ENCODE assay signal across 36 cellular contexts in genomic region chrX:31006027-31006426, GRCh38.
"Had no signal": no experiment of that assay in that cellular context is flagged by ENCODE, and none has a peak within 500 bp of the region (broad histone marks: within the 10 kb centered on the region; RNA-seq: fewer than 3 reads in every experiment).

No MANE protein-coding gene starts in this region.

- H3K9me3 ChIP-seq: ascending aorta had no signal

- H3K27me3 ChIP-seq: ascending aorta, cardiac muscle cell had no signal

- H3K27ac ChIP-seq: ascending aorta, cardiac muscle cell, VCaP had no signal

- H3K4me1 ChIP-seq: ascending aorta had no signal

- H3K27ac Mint-ChIP-seq: activated B cell treated with CpG ODN at 0.5 μM for 24 hours; activated CD4-positive, alpha-beta memory T cell treated with anti-CD3 and anti-CD28 coated beads for 36 hours; activated CD4-positive, alpha-beta T cell treated with anti-CD3 and anti-CD28 coated beads, Interleukin-2, amount 10 ng/mL, durations not matched to agents 24 days and 14 days; activated CD8-positive, alpha-beta T cell treated with anti-CD3 and anti-CD28 coated beads for 36 hours; activated naive CD4-positive, alpha-beta T cell treated with anti-CD3 and anti-CD28 coated beads, Interleukin-2, amount 10 ng/mL, durations not matched to agents 7 days and 5 days; activated naive CD4-positive, alpha-beta T cell treated with anti-CD3 and anti-CD28 coated beads, Interleukin-2, amount 50 U/mL, for 24 hours; activated naive CD8-positive, alpha-beta T cell; activated naive CD8-positive, alpha-beta T cell treated with anti-CD3 and anti-CD28 coated beads, Interleukin-2, amount 10 ng/mL, durations not matched to agents 7 days and 5 days; activated naive CD8-positive, alpha-beta T cell treated with anti-CD3 and anti-CD28 coated beads, Interleukin-2, amount 50 U/mL, for 24 hours; activated T-cell treated with anti-CD3 and anti-CD28 coated beads, Interleukin-2, amount 50 U/mL, for 24 hours; activated T-helper 1 cell treated with anti-CD3 and anti-CD28 coated beads, Interleukin-12 subunit alpha, Interleukin-12 subunit beta, Interleukin-2, Interleukin-4 antibody, amounts not matched to agents 30 ng/mL and 10 ng/mL and 1 ng/mL, durations not matched to agents 14 hours and 24 hours and 36 hours; activated T-helper 2 cell treated with anti-CD3 and anti-CD28 coated beads, Interferon-gamma antibody, Interleukin-2, Interleukin-4, amounts not matched to agents 10 μg/mL and 5 μg/mL and 100 μg/mL, durations not matched to agents 14 hours and 24 hours and 36 hours; brain; T-helper 1 cell treated with Interleukin-12 subunit alpha and Interleukin-12 subunit beta and Interleukin-4 antibody, amounts not matched to agents 30 μg/mL and 1 μg/mL, for 36 hours; T-helper 2 cell treated with Interferon-gamma antibody and Interleukin-4, amounts not matched to agents 5 μg/mL and 100 μg/mL, for 36 hours had no signal

- DNase-seq: activated B cell treated with CpG ODN at 0.5 μM for 24 hours; activated CD4-positive, alpha-beta memory T cell treated with anti-CD3 and anti-CD28 coated beads for 36 hours; activated CD4-positive, alpha-beta T cell treated with anti-CD3 and anti-CD28 coated beads for 4 hours; activated CD4-positive, alpha-beta T cell treated with anti-CD3 and anti-CD28 coated beads, Interleukin-2, amount 10 ng/mL, durations not matched to agents 24 days and 14 days; activated CD4-positive, alpha-beta T cell treated with anti-CD3 and anti-CD28 coated beads, Interleukin-2, amount 50 U/mL, for 1 hour; activated CD4-positive, alpha-beta T cell treated with anti-CD3 and anti-CD28 coated beads, Interleukin-2, amount 50 U/mL, for 4 hours; activated CD4-positive, CD25-positive, alpha-beta regulatory T cell treated with anti-CD3 and anti-CD28 coated beads, Interleukin-2, amount 50 U/mL, for 72 hours; activated CD8-positive, alpha-beta memory T cell treated with anti-CD3 and anti-CD28 coated beads, Interleukin-2, amount 50 U/mL, for 4 hours; activated CD8-positive, alpha-beta T cell treated with anti-CD3 and anti-CD28 coated beads for 36 hours; activated effector memory CD4-positive, alpha-beta T cell treated with Interleukin-2 at 50 U/mL for 16 hours; activated gamma-delta T cell; activated naive CD4-positive, alpha-beta T cell treated with anti-CD3 and anti-CD28 coated beads, Interleukin-2, amount 10 ng/mL, durations not matched to agents 7 days and 5 days; activated naive CD4-positive, alpha-beta T cell treated with Interleukin-2 at 50 U/mL for 16 hours; activated naive CD8-positive, alpha-beta T cell treated with anti-CD3 and anti-CD28 coated beads, Interleukin-2, amount 10 ng/mL, durations not matched to agents 7 days and 5 days; activated naive CD8-positive, alpha-beta T cell treated with anti-CD3 and anti-CD28 coated beads, Interleukin-2, amount 50 U/mL, for 24 hours; activated T-cell treated with anti-CD3 and anti-CD28 coated beads for 4 hours; activated T-cell treated with anti-CD3 and anti-CD28 coated beads, Interleukin-2, amount 50 U/mL, for 24 hours; activated T-cell treated with anti-CD3 and anti-CD28 coated beads, Interleukin-2, amount 50 U/mL, for 48 hours; amygdala; anterior cingulate cortex; caudate nucleus; cerebellar nuclear complex; SW 1271; T-helper 1 cell; T-helper 9 cell had no signal

- H3K36me3 ChIP-seq: ascending aorta, cardiac muscle cell had no signal

- H3K9me3 Mint-ChIP-seq: activated B cell treated with CpG ODN at 0.5 μM for 24 hours; activated CD4-positive, alpha-beta memory T cell treated with anti-CD3 and anti-CD28 coated beads for 36 hours; activated CD4-positive, alpha-beta T cell treated with anti-CD3 and anti-CD28 coated beads, Interleukin-2, amount 10 ng/mL, durations not matched to agents 24 days and 14 days; activated CD8-positive, alpha-beta T cell treated with anti-CD3 and anti-CD28 coated beads for 36 hours; activated naive CD4-positive, alpha-beta T cell treated with anti-CD3 and anti-CD28 coated beads, Interleukin-2, amount 10 ng/mL, durations not matched to agents 7 days and 5 days; activated naive CD4-positive, alpha-beta T cell treated with anti-CD3 and anti-CD28 coated beads, Interleukin-2, amount 50 U/mL, for 24 hours; activated naive CD8-positive, alpha-beta T cell treated with anti-CD3 and anti-CD28 coated beads, Interleukin-2, amount 10 ng/mL, durations not matched to agents 7 days and 5 days; activated naive CD8-positive, alpha-beta T cell treated with anti-CD3 and anti-CD28 coated beads, Interleukin-2, amount 50 U/mL, for 24 hours; activated T-cell treated with anti-CD3 and anti-CD28 coated beads, Interleukin-2, amount 50 U/mL, for 24 hours; activated T-helper 1 cell treated with anti-CD3 and anti-CD28 coated beads, Interleukin-12 subunit alpha, Interleukin-12 subunit beta, Interleukin-2, Interleukin-4 antibody, amounts not matched to agents 30 ng/mL and 10 ng/mL and 1 ng/mL, durations not matched to agents 14 hours and 24 hours and 36 hours; activated T-helper 2 cell treated with anti-CD3 and anti-CD28 coated beads, Interferon-gamma antibody, Interleukin-2, Interleukin-4, amounts not matched to agents 10 μg/mL and 5 μg/mL and 100 μg/mL, durations not matched to agents 14 hours and 24 hours and 36 hours; brain; central memory CD8-positive, alpha-beta T cell; T-helper 1 cell treated with Interleukin-12 subunit alpha and Interleukin-12 subunit beta and Interleukin-4 antibody, amounts not matched to agents 30 μg/mL and 1 μg/mL, for 36 hours; T-helper 2 cell treated with Interferon-gamma antibody and Interleukin-4, amounts not matched to agents 5 μg/mL and 100 μg/mL, for 36 hours had no signal

- H3K4me1 Mint-ChIP-seq: activated B cell treated with CpG ODN at 0.5 μM for 24 hours; activated CD4-positive, alpha-beta T cell treated with anti-CD3 and anti-CD28 coated beads, Interleukin-2, amount 10 ng/mL, durations not matched to agents 24 days and 14 days; activated naive CD4-positive, alpha-beta T cell treated with anti-CD3 and anti-CD28 coated beads, Interleukin-2, amount 10 ng/mL, durations not matched to agents 7 days and 5 days; activated naive CD4-positive, alpha-beta T cell treated with anti-CD3 and anti-CD28 coated beads, Interleukin-2, amount 50 U/mL, for 24 hours; activated naive CD8-positive, alpha-beta T cell treated with anti-CD3 and anti-CD28 coated beads, Interleukin-2, amount 10 ng/mL, durations not matched to agents 7 days and 5 days; activated naive CD8-positive, alpha-beta T cell treated with anti-CD3 and anti-CD28 coated beads, Interleukin-2, amount 50 U/mL, for 24 hours; central memory CD8-positive, alpha-beta T cell had no signal

- ATAC-seq: activated CD8-positive, alpha-beta T cell treated with anti-CD3 and anti-CD28 coated beads for 36 hours; activated naive CD8-positive, alpha-beta T cell treated with anti-CD3 and anti-CD28 coated beads, Interleukin-2, amount 50 U/mL, for 24 hours had no signal

- H3K4me3 ChIP-seq: ascending aorta, cardiac muscle cell had no signal

- H3K4me3 Mint-ChIP-seq: activated B cell treated with CpG ODN at 0.5 μM for 24 hours; activated CD4-positive, alpha-beta memory T cell treated with anti-CD3 and anti-CD28 coated beads for 36 hours; activated CD4-positive, alpha-beta T cell treated with anti-CD3 and anti-CD28 coated beads, Interleukin-2, amount 10 ng/mL, durations not matched to agents 24 days and 14 days; activated CD8-positive, alpha-beta T cell treated with anti-CD3 and anti-CD28 coated beads for 36 hours; activated naive CD4-positive, alpha-beta T cell treated with anti-CD3 and anti-CD28 coated beads, Interleukin-2, amount 10 ng/mL, durations not matched to agents 7 days and 5 days; activated naive CD4-positive, alpha-beta T cell treated with anti-CD3 and anti-CD28 coated beads, Interleukin-2, amount 50 U/mL, for 24 hours; activated naive CD8-positive, alpha-beta T cell; activated naive CD8-positive, alpha-beta T cell treated with anti-CD3 and anti-CD28 coated beads, Interleukin-2, amount 10 ng/mL, durations not matched to agents 7 days and 5 days; activated naive CD8-positive, alpha-beta T cell treated with anti-CD3 and anti-CD28 coated beads, Interleukin-2, amount 50 U/mL, for 24 hours; activated T-cell treated with anti-CD3 and anti-CD28 coated beads, Interleukin-2, amount 50 U/mL, for 24 hours; activated T-helper 1 cell treated with anti-CD3 and anti-CD28 coated beads, Interleukin-12 subunit alpha, Interleukin-12 subunit beta, Interleukin-2, Interleukin-4 antibody, amounts not matched to agents 30 ng/mL and 10 ng/mL and 1 ng/mL, durations not matched to agents 14 hours and 24 hours and 36 hours; brain; central memory CD8-positive, alpha-beta T cell; T-helper 1 cell treated with Interleukin-12 subunit alpha and Interleukin-12 subunit beta and Interleukin-4 antibody, amounts not matched to agents 30 μg/mL and 1 μg/mL, for 36 hours; T-helper 2 cell treated with Interferon-gamma antibody and Interleukin-4, amounts not matched to agents 5 μg/mL and 100 μg/mL, for 36 hours had no signal

- H3K27me3 Mint-ChIP-seq: activated CD4-positive, alpha-beta T cell treated with anti-CD3 and anti-CD28 coated beads, Interleukin-2, amount 10 ng/mL, durations not matched to agents 24 days and 14 days; activated CD8-positive, alpha-beta T cell treated with anti-CD3 and anti-CD28 coated beads for 36 hours; activated naive CD4-positive, alpha-beta T cell treated with anti-CD3 and anti-CD28 coated beads, Interleukin-2, amount 50 U/mL, for 24 hours; activated naive CD8-positive, alpha-beta T cell; activated naive CD8-positive, alpha-beta T cell treated with anti-CD3 and anti-CD28 coated beads, Interleukin-2, amount 50 U/mL, for 24 hours; brain; central memory CD8-positive, alpha-beta T cell had no signal

- H3K36me3 Mint-ChIP-seq: activated CD4-positive, alpha-beta memory T cell treated with anti-CD3 and anti-CD28 coated beads for 36 hours; activated naive CD4-positive, alpha-beta T cell treated with anti-CD3 and anti-CD28 coated beads, Interleukin-2, amount 10 ng/mL, durations not matched to agents 7 days and 5 days; activated naive CD4-positive, alpha-beta T cell treated with anti-CD3 and anti-CD28 coated beads, Interleukin-2, amount 50 U/mL, for 24 hours; activated naive CD8-positive, alpha-beta T cell; activated naive CD8-positive, alpha-beta T cell treated with anti-CD3 and anti-CD28 coated beads, Interleukin-2, amount 10 ng/mL, durations not matched to agents 7 days and 5 days; brain had no signal
